8 cellular contexts compared by ENCODE assay signal in the genomic region with DNA sequence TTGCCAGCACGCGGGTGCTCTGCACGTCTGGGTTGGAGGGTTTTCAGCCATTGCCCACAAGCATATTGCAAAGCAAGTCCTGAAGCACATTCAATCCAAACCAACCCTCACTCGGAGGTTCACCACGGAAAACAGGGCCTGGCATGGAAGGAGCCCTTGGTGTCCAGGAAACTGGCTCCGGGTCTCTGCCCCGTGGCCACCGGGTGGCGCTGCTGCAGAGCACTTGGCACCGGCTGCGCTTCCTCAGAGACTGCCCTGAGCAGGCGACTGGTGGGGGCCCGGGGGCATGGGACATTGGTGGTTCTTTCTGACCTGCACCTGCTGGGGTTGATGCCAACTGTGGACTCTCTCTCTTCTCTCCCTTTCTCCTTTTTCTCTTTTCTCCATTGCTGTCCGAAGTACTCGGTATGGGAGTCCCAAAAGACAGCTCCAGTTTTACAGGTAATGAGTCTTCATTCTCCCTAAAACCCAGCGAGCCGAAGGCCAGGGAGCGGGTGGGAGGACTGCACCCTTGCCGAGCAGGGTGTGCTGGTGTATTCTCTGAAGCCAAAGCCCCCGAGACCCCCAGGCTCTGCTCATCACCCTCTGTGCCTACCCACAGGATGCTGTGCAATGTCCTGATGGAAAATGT. TPM values are rescaled to one million over a fixed set of nuclear protein-coding genes. Genes with fewer than 3 reads are reported as not detected.
DNase-seq lines count a peak whose midpoint lies in the region; ATAC-seq and TF ChIP-seq lines count a peak whose summit lies in the region.

No MANE protein-coding gene starts in this region.

- 64% methylated on average over 20 of the region's 20 CpGs for WGBS in mammary epithelial cell (ENCODE audit: low coverage, missing lambda C conversion rate)
- WGBS in mesendoderm (ENCODE audit: extremely low coverage, insufficient coverage, low lambda C conversion rate) = no CpG with 5 or more reads among the region's 20 CpGs

- no peak overlapping the region for H3K27ac ChIP-seq in mammary epithelial cell (ENCODE audit: insufficient read depth, low read depth, low read length)
- H3K27ac ChIP-seq in mesendoderm (ENCODE audit: low read depth, low read length) = no peak overlapping the region

- no peak overlapping the region for H2BK15ac ChIP-seq in mesendoderm (replicated peaks; ENCODE audit: low read depth)

- H4K5ac ChIP-seq in mesendoderm (ENCODE audit: low read length) = no peak overlapping the region

- no peak overlapping the region for H2AK5ac ChIP-seq in mesendoderm (ENCODE audit: low read length)

- H4K8ac ChIP-seq in mesendoderm (ENCODE audit: low read depth, low read length) = no peak overlapping the region

- H2BK5ac ChIP-seq in mesendoderm (ENCODE audit: low read length) = no peak overlapping the region

- H3K4me2 ChIP-seq in mammary epithelial cell (ENCODE audit: insufficient read depth, low read depth, low read length) = no peak overlapping the region
- no peak overlapping the region for H3K4me2 ChIP-seq in mesendoderm (ENCODE audit: low read length)

- no peaks in the 10 kb centered on the region for H3K9me3 ChIP-seq in mammary epithelial cell (replicated peaks; ENCODE audit: insufficient read depth, low read length)

- H3K23ac ChIP-seq in mesendoderm (ENCODE audit: low read length) = no peak overlapping the region

- H3K18ac ChIP-seq in mesendoderm (ENCODE audit: low read length) = no peak overlapping the region

- in situ Hi-C loops in mammary epithelial cell (cut with MboI; ENCODE audit: low sequenced_read_pairs in 2 of 2) = no loop called here

- no peaks in the 10 kb centered on the region for H3K79me1 ChIP-seq in mesendoderm (ENCODE audit: low read length)

- H2AFZ ChIP-seq in mammary epithelial cell (ENCODE audit: low read depth, low read length) = no peak overlapping the region

- DNase-seq in ELR (ENCODE audit: low read depth) (peak; percentile 38), M059J (ENCODE audit: low read depth) (peak; percentile 19), mammary epithelial cell (peak; percentile 19), mesendoderm (peak; percentile 48), SIG-M5 treated with dmso at 0.1 percent for 504 hours (lab: John Stamatoyannopoulos, UW; ENCODE audit: unreplicated experiment) (no peak)
- DNase-seq in stimulated activated naive CD4-positive, alpha-beta T cell treated with Interleukin-2 at 50 U/mL for 16 hours (lab: John Stamatoyannopoulos, UW) = no peak

- intact Hi-C loops in mammary epithelial cell (cut with micrococcal nuclease) = loop anchor here (1.0 kb wide), 1 partner anchor 204 kb away; no protein-coding TSS in a partner anchor

- H3K4me3 ChIP-seq in mammary epithelial cell (replicated peaks in 1 of 3; ENCODE audit: insufficient read depth in 1 of 3, low read depth in 2 of 3, low read length in 3 of 3) (no peak overlapping the region), mesendoderm (ENCODE audit: low read length) (no peak overlapping the region)

- TF ChIP-seq CTCF in mammary epithelial cell (conservative IDR thresholded peaks at IDR 0.05 in 1 of 2, IDR thresholded peaks at IDR 0.05 in 1 of 2; ENCODE audit: extremely low read depth in 1 of 2, insufficient read depth in 1 of 2, low read depth in 1 of 2, low read length in 2 of 2) = peak; percentile 53 to 65

- dilution Hi-C loops in mammary epithelial cell (cut with HindIII; ENCODE audit: low sequenced_read_pairs) = loop anchor here (5.0 kb wide), 1 partner anchor 51 kb away; no protein-coding TSS in a partner anchor

- H3K27me3 ChIP-seq in mammary epithelial cell (ENCODE audit: insufficient read depth, low read length) (no peaks in the 10 kb centered on the region), mesendoderm (ENCODE audit: insufficient read depth, low read length, poor library complexity) (no peaks in the 10 kb centered on the region)

- no peak overlapping the region for H2BK120ac ChIP-seq in mesendoderm (ENCODE audit: low read depth, low read length)

- no peak overlapping the region for H3K4ac ChIP-seq in mesendoderm (ENCODE audit: low read depth, low read length)

- H3K9ac ChIP-seq in mammary epithelial cell (ENCODE audit: insufficient read depth, low read length) = no peak overlapping the region
- H3K9ac ChIP-seq in mesendoderm (ENCODE audit: low read length) = no peak overlapping the region

- H3K4me1 ChIP-seq in mammary epithelial cell (ENCODE audit: insufficient read depth, low read length) = no peaks in the 10 kb centered on the region
- peaks cover 7% of the 10 kb centered on the region for H3K4me1 ChIP-seq in mesendoderm (ENCODE audit: control insufficient read depth, low read depth, low read length)

- no peak for ATAC-seq in GM18519 (IDR thresholded peaks at IDR 0.05; ENCODE audit: low FRiP score, unreplicated experiment)
- no peak for ATAC-seq in HG02938 (IDR thresholded peaks at IDR 0.05; ENCODE audit: unreplicated experiment)

- no TSS peak for BruUV-seq in mammary epithelial cell (replicated peaks; lab: Mats Ljungman, UMichigan)

- CTCF ChIA-PET in mammary epithelial cell (lab: Charles Lee; ENCODE audit: low non-redundant PET) = interaction anchor here (0.7 kb wide), 1 partner anchor 32 kb away, joined by 3 read pairs; no protein-coding TSS in a partner anchor

- no peaks in the 10 kb centered on the region for H3K36me3 ChIP-seq in mammary epithelial cell (ENCODE audit: insufficient read depth, low read length)
- no peaks in the 10 kb centered on the region for H3K36me3 ChIP-seq in mesendoderm (ENCODE audit: control insufficient read depth, insufficient read depth, low read length)

- H3K79me2 ChIP-seq in mammary epithelial cell (ENCODE audit: insufficient read depth, low read length) = no peaks in the 10 kb centered on the region
- no peaks in the 10 kb centered on the region for H3K79me2 ChIP-seq in mesendoderm (ENCODE audit: control insufficient read depth, insufficient read depth, low read length)

- no peak overlapping the region for H3K56ac ChIP-seq in mesendoderm (ENCODE audit: low read length)

- H4K20me1 ChIP-seq in mammary epithelial cell (ENCODE audit: insufficient read depth, low read length) = no peaks in the 10 kb centered on the region

RNA-seq across cellular contexts. Expression of a gene that starts 4.1 kb away (rescaled TPM):
- 9.2 and 13.7 TPM in 2 replicates for total RNA-seq in M059J (2014; rRNA removed; shearing (Covaris generic))
- 1 to 10 TPM; 4.8 to 7.4 TPM for total RNA-seq in mammary epithelial cell
- polyA plus RNA-seq in mammary epithelial cell = 4.8 TPM
- 14.3 TPM for polyA minus RNA-seq in mammary epithelial cell
- polyA plus RNA-seq in mesendoderm (2013, experiment 1 of 2) = 1.1 TPM
- 1.0 TPM for polyA plus RNA-seq in mesendoderm (2013, experiment 2 of 2)

RNA-seq across cellular contexts. Expression of a gene that starts 49.3 kb away (rescaled TPM):
- total RNA-seq in M059J (2014; rRNA removed; shearing (Covaris generic)) = 5.4 and 7.8 TPM in 2 replicates
- total RNA-seq in mammary epithelial cell = 10 to 100 TPM in 1 of 2 donors, 1 to 10 TPM in 1; 8.2 to 18.4 TPM
- 8.2 TPM for polyA plus RNA-seq in mammary epithelial cell
- polyA minus RNA-seq in mammary epithelial cell = 19.7 TPM
- 3.0 TPM for polyA plus RNA-seq in mesendoderm (2013, experiment 1 of 2)
- polyA plus RNA-seq in mesendoderm (2013, experiment 2 of 2) = 3.0 TPM

Comparison
In these comparisons a context has a peak if more than half of its experiments do, and no peak if none do; other contexts are left out.
1. DNase-seq: peak in ELR (single experiment), M059J (single experiment), mammary epithelial cell (single experiment) and mesendoderm (single experiment); none in stimulated activated naive CD4-positive, alpha-beta T cell treated with Interleukin-2 at 50 U/mL for 16 hours (single experiment) and SIG-M5 treated with dmso at 0.1 percent for 504 hours (single experiment).